1 cellular context compared by ENCODE assay signal in genomic region chr10:21100871-21101514, GRCh38.
A peak's percentile ranks its signal among the peaks of the same experiment; 100 is the strongest.
TF ChIP-seq lines count a peak whose summit lies in the region.

No MANE protein-coding gene starts in this region.

TF ChIP-seq in K562, 482 proteins besides CTCF, POLR2A, EP300 and RAD21 (continued from another document and continues in another):
- TF ChIP-seq UBTF (IDR thresholded peaks at IDR 0.05; ENCODE audit: borderline replicate concordance in 1 of 2, low read depth in 2 of 2, low read length in 2 of 2) = no peak
- TF ChIP-seq ZKSCAN8 (CRISPR knock-in tag; IDR thresholded peaks at IDR 0.05) = 0 out of 2 replicates have a peak, but pooled peaks have one; percentile 3
- TF ChIP-seq CEBPB (tag; IDR thresholded peaks at IDR 0.05) = no peak
- TF ChIP-seq ID3 (CRISPR knock-in tag; IDR thresholded peaks at IDR 0.05) = no peak
- no peak for TF ChIP-seq ID3 (tag; IDR thresholded peaks at IDR 0.05)
- no peak for TF ChIP-seq NFE2L1 (tag; IDR thresholded peaks at IDR 0.05; ENCODE audit: borderline replicate concordance, low read depth)
- no peak for TF ChIP-seq GTF2F1 (IDR thresholded peaks at IDR 0.05; ENCODE audit: low read depth, low read length)
- TF ChIP-seq FOXM1 (IDR thresholded peaks at IDR 0.05; ENCODE audit: low read depth) = no peak
- TF ChIP-seq FOXM1 (CRISPR knock-in tag; IDR thresholded peaks at IDR 0.05; ENCODE audit: low read depth) = no peak
- no peak for TF ChIP-seq ZNF551 (CRISPR knock-in tag; IDR thresholded peaks at IDR 0.05)
- TF ChIP-seq POLR2G (IDR thresholded peaks at IDR 0.05; ENCODE audit: low read depth, low read length) = no peak
- no peak for TF ChIP-seq OTX1 (CRISPR knock-in tag; IDR thresholded peaks at IDR 0.05)
- TF ChIP-seq ARHGAP35 (IDR thresholded peaks at IDR 0.05; ENCODE audit: partially characterized antibody) = no peak
- 0 out of 2 replicates have a peak, but pooled peaks have one; percentile 46 for TF ChIP-seq FOXO4 (CRISPR knock-in tag; IDR thresholded peaks at IDR 0.05)
- TF ChIP-seq SMAD3 (CRISPR knock-in tag; conservative IDR thresholded peaks at IDR 0.05) = no peak
- TF ChIP-seq HDAC6 (IDR thresholded peaks at IDR 0.05; ENCODE audit: low read depth, low read length) = no peak
- TF ChIP-seq BRD4 (IDR thresholded peaks at IDR 0.05) = no peak
- no peak for TF ChIP-seq CGGBP1 (CRISPR knock-in tag; IDR thresholded peaks at IDR 0.05)
- TF ChIP-seq ZBTB11 (CRISPR knock-in tag; IDR thresholded peaks at IDR 0.05) = no peak
- TF ChIP-seq AFF4 (CRISPR knock-in tag; IDR thresholded peaks at IDR 0.05) = no peak
- 0 out of 2 replicates have a peak, but pooled peaks have one; percentile 6 for TF ChIP-seq JUN (IDR thresholded peaks at IDR 0.05; ENCODE audit: borderline replicate concordance, low read depth, low read length)
- no peak for TF ChIP-seq JUN (CRISPR knock-in tag; IDR thresholded peaks at IDR 0.05; ENCODE audit: borderline replicate concordance)
- no peak for TF ChIP-seq POLR2H (tag; IDR thresholded peaks at IDR 0.05; ENCODE audit: low read depth)
- TF ChIP-seq PRMT5 (CRISPR knock-in tag; IDR thresholded peaks at IDR 0.05) = no peak
- no peak for TF ChIP-seq HNRNPUL1 (IDR thresholded peaks at IDR 0.05; ENCODE audit: low read length)
- no peak for TF ChIP-seq NUFIP1 (IDR thresholded peaks at IDR 0.05; ENCODE audit: partially characterized antibody)
- TF ChIP-seq TBL1XR1 (IDR thresholded peaks at IDR 0.05; ENCODE audit: low read length in 2 of 2) = no peak
- TF ChIP-seq CTBP1 (IDR thresholded peaks at IDR 0.05; ENCODE audit: borderline replicate concordance) = 0 out of 2 replicates have a peak, but pooled peaks have one; percentile 12
- no peak for TF ChIP-seq ZNF41 (CRISPR knock-in tag; conservative IDR thresholded peaks at IDR 0.05)
- TF ChIP-seq ZNF165 (CRISPR knock-in tag; IDR thresholded peaks at IDR 0.05; ENCODE audit: borderline replicate concordance) = no peak
- no peak for TF ChIP-seq GTF3C2 (IDR thresholded peaks at IDR 0.05; ENCODE audit: borderline replicate concordance, extremely low read depth, insufficient read length)
- no peak for TF ChIP-seq FOXJ3 (CRISPR knock-in tag; IDR thresholded peaks at IDR 0.05)
- TF ChIP-seq ZNF280A (IDR thresholded peaks at IDR 0.05; ENCODE audit: low read depth, partially characterized antibody) = no peak
- TF ChIP-seq HMBOX1 (IDR thresholded peaks at IDR 0.05) = no peak
- no peak for TF ChIP-seq NCOA4 (IDR thresholded peaks at IDR 0.05; ENCODE audit: partially characterized antibody)
- no peak for TF ChIP-seq ZNF79 (CRISPR knock-in tag; IDR thresholded peaks at IDR 0.05; ENCODE audit: low read depth)
- no peak for TF ChIP-seq SP1 (CRISPR knock-in tag; IDR thresholded peaks at IDR 0.05)
- peak; percentile 55; the same call in 1 of the 2 replicates for TF ChIP-seq L3MBTL2 (IDR thresholded peaks at IDR 0.05)
- no peak for TF ChIP-seq EZH2 (IDR thresholded peaks at IDR 0.05; ENCODE audit: borderline replicate concordance, low read depth, low read length)
- no peak for TF ChIP-seq NFXL1 (CRISPR knock-in tag; IDR thresholded peaks at IDR 0.05)
- TF ChIP-seq SNIP1 (IDR thresholded peaks at IDR 0.05; ENCODE audit: low read depth) = no peak
